In the genomic region with DNA sequence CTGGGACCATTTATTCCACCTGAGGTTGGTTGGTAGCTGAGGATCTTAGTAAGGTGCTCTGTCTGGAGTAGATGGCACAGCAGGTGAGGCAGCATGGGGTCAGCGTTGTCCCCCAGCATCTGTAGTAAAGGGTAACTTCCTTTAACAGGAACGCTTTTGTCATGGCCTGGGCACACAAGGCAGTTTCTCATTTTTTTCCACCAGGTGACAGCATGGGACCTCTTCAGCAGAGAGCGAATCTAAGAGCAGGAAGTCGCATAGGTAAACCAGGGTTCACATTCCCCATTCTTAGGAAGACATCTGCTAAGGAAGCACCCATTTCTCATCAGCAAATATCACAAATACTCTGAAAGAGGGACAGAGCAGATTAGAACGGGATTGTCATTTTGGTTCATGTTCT, we compare ENCODE assay signal across 2 cellular contexts.
TF ChIP-seq lines count a peak whose summit lies in the region.

No MANE protein-coding gene starts in this region.

TF ChIP-seq in GM12878, 131 proteins besides CTCF, POLR2A, EP300 and RAD21:
- TF ChIP-seq MYB (IDR thresholded peaks at IDR 0.05; ENCODE audit: borderline replicate concordance, low read depth, low read length): no peak
- TF ChIP-seq, protein P1, sequence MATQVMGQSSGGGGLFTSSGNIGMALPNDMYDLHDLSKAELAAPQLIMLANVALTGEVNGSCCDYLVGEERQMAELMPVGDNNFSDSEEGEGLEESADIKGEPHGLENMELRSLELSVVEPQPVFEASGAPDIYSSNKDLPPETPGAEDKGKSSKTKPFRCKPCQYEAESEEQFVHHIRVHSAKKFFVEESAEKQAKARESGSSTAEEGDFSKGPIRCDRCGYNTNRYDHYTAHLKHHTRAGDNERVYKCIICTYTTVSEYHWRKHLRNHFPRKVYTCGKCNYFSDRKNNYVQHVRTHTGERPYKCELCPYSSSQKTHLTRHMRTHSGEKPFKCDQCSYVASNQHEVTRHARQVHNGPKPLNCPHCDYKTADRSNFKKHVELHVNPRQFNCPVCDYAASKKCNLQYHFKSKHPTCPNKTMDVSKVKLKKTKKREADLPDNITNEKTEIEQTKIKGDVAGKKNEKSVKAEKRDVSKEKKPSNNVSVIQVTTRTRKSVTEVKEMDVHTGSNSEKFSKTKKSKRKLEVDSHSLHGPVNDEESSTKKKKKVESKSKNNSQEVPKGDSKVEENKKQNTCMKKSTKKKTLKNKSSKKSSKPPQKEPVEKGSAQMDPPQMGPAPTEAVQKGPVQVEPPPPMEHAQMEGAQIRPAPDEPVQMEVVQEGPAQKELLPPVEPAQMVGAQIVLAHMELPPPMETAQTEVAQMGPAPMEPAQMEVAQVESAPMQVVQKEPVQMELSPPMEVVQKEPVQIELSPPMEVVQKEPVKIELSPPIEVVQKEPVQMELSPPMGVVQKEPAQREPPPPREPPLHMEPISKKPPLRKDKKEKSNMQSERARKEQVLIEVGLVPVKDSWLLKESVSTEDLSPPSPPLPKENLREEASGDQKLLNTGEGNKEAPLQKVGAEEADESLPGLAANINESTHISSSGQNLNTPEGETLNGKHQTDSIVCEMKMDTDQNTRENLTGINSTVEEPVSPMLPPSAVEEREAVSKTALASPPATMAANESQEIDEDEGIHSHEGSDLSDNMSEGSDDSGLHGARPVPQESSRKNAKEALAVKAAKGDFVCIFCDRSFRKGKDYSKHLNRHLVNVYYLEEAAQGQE (IDR thresholded peaks at IDR 0.05; ENCODE audit: low read depth, low read length): no peak
- TF ChIP-seq KDM1A (IDR thresholded peaks at IDR 0.05; ENCODE audit: borderline replicate concordance): no peak

TF ChIP-seq in neural cell, 6 proteins besides CTCF, POLR2A, EP300 and RAD21:
- peak; percentile 20 for TF ChIP-seq SMC3 (conservative IDR thresholded peaks at IDR 0.05; ENCODE audit: poor library complexity)
- TF ChIP-seq, protein P1 (IDR thresholded peaks at IDR 0.05; ENCODE audit: borderline replicate concordance): no peak
